28 cellular contexts compared by ENCODE assay signal in the genomic region with DNA sequence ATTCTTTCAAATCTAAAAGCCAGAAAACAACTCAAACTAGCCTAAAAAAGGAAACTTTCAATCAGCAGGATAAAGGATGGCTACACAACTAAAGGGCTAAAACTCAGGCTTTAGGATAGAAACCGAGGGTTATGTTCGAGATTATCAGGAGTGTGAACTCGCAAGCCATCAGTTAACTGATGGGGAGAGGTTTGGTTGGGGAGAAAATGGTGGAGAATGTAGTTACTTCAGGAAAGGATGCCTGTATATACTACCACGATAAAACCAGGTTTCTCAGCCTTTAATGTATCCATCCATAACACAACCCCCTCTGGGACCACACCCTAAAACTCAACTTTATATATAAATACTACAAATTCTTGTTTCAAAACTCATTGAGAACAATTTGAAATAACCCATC. TPM values are rescaled to one million over a fixed set of nuclear protein-coding genes. Genes with fewer than 3 reads are reported as not detected.
DNase-seq lines count a peak whose midpoint lies in the region; ATAC-seq and TF ChIP-seq lines count a peak whose summit lies in the region.
"Had no signal": no experiment of that assay in that cellular context is flagged by ENCODE, and none has a peak within 500 bp of the region (broad histone marks: within the 10 kb centered on the region; RNA-seq: fewer than 3 reads in every experiment).

No MANE protein-coding gene starts in this region.

- DNase-seq in activated T-cell treated with anti-CD3 and anti-CD28 coated beads, Interleukin-2, amount 50 U/mL, for 72 hours = no peak
- DNase-seq in activated T-cell treated with anti-CD3 and anti-CD28 coated beads for 4 hours (no peak), chondrocyte (ENCODE audit: low spot score) (no peak), nephron progenitor cell (no peak), substantia nigra (lab: John Stamatoyannopoulos, UW) (no peak), NCI-H2171 (lab: John Stamatoyannopoulos, UW) (no peak), foreskin melanocyte (no peak)
- DNase-seq: activated CD4-positive, alpha-beta T cell treated with anti-CD3 and anti-CD28 coated beads for 48 hours; activated naive CD4-positive, alpha-beta T cell treated with anti-CD3 and anti-CD28 coated beads, Interleukin-2, amount 10 ng/mL, durations not matched to agents 7 days and 5 days; DMS 273 treated with DMSO at 0.1 percent for 48 hours; GM23248; KBM-7; left ventricle myocardium superior; mucosa of descending colon; MV-4-11; NCI-H187 treated with DMSO at 0.1 percent for 48 hours; NCI-H226; NCI-H774; OCI-M1; SHP77; stimulated activated CD4-positive, alpha-beta T cell treated with anti-CD3 and anti-CD28 coated beads, Interleukin-12 subunit alpha, Interleukin-12 subunit beta, amount 100 ng/mL, for 4 hours; stimulated activated CD8-positive, alpha-beta memory T cell treated with anti-CD3 and anti-CD28 coated beads, Interleukin-4, amount 100 ng/mL, for 48 hours; T-cell had no signal

- no peaks in the 10 kb centered on the region for H3K9me3 Mint-ChIP-seq in activated T-cell treated with anti-CD3 and anti-CD28 coated beads, Interleukin-2, amount 50 U/mL, for 72 hours
- H3K9me3 Mint-ChIP-seq in IgD-negative memory B cell (no peaks in the 10 kb centered on the region), chondrocyte (ENCODE audit: low read depth) (no peaks in the 10 kb centered on the region), nephron progenitor cell (no peaks in the 10 kb centered on the region)
- H3K9me3 Mint-ChIP-seq: activated naive CD4-positive, alpha-beta T cell treated with anti-CD3 and anti-CD28 coated beads, Interleukin-2, amount 10 ng/mL, durations not matched to agents 7 days and 5 days; T-cell had no signal

- peaks cover 5% of the 10 kb centered on the region for H3K4me1 Mint-ChIP-seq in activated T-cell treated with anti-CD3 and anti-CD28 coated beads, Interleukin-2, amount 50 U/mL, for 72 hours (ENCODE audit: low read depth)
- peaks cover 0 to 2% (median 1%) of the 10 kb centered on the region in 3 donors for H3K4me1 Mint-ChIP-seq in IgD-negative memory B cell
- peaks cover 20% of the 10 kb centered on the region for H3K4me1 Mint-ChIP-seq in chondrocyte (ENCODE audit: low read depth)
- peaks cover 6% of the 10 kb centered on the region for H3K4me1 Mint-ChIP-seq in nephron progenitor cell

- no peaks in the 10 kb centered on the region for H3K27me3 Mint-ChIP-seq in activated T-cell treated with anti-CD3 and anti-CD28 coated beads, Interleukin-2, amount 50 U/mL, for 72 hours (ENCODE audit: low read depth)
- no peaks in the 10 kb centered on the region for H3K27me3 Mint-ChIP-seq in IgD-negative memory B cell
- no peaks in the 10 kb centered on the region for H3K27me3 Mint-ChIP-seq in chondrocyte (ENCODE audit: low read depth)
- H3K27me3 Mint-ChIP-seq in nephron progenitor cell (ENCODE audit: low read depth, poor library complexity) = no peaks in the 10 kb centered on the region
- H3K27me3 Mint-ChIP-seq: activated naive CD4-positive, alpha-beta T cell treated with anti-CD3 and anti-CD28 coated beads, Interleukin-2, amount 10 ng/mL, durations not matched to agents 7 days and 5 days; T-cell had no signal

- TF ChIP-seq CTCF in chondrocyte (IDR thresholded peaks at IDR 0.05) (no peak), nephron progenitor cell (IDR thresholded peaks at IDR 0.05) (no peak)

- ATAC-seq in activated T-cell treated with anti-CD3 and anti-CD28 coated beads, Interleukin-2, amount 50 U/mL, for 72 hours (replicated peaks in 1 of 2) = no peak
- ATAC-seq: left ventricle myocardium superior, mucosa of descending colon, T-cell had no signal

- H3K27ac ChIP-seq in substantia nigra (ENCODE audit: low read depth, low read length, poor library complexity, severe bottlenecking) = no peak overlapping the region
- H3K27ac ChIP-seq: BLaER1 treated with 17β-estradiol and CSF1 and Interleukin-3, amounts not matched to agents 10 nM and 100 nM; coronary artery; GM23248; right atrium auricular region; suprapubic skin had no signal

- H3K4me3 Mint-ChIP-seq in activated T-cell treated with anti-CD3 and anti-CD28 coated beads, Interleukin-2, amount 50 U/mL, for 72 hours = no peak overlapping the region
- H3K4me3 Mint-ChIP-seq in IgD-negative memory B cell (peak overlapping the region in 1 of 4 donors; percentile 7), chondrocyte (ENCODE audit: unreplicated experiment) (no peak overlapping the region), nephron progenitor cell (no peak overlapping the region)
- H3K4me3 Mint-ChIP-seq: activated naive CD4-positive, alpha-beta T cell treated with anti-CD3 and anti-CD28 coated beads, Interleukin-2, amount 10 ng/mL, durations not matched to agents 7 days and 5 days; T-cell had no signal

- peak overlapping the region; percentile 18 for H3K27ac Mint-ChIP-seq in activated T-cell treated with anti-CD3 and anti-CD28 coated beads, Interleukin-2, amount 50 U/mL, for 72 hours
- H3K27ac Mint-ChIP-seq in IgD-negative memory B cell = peak overlapping the region; percentile 21 to 73 (median 70)
- H3K27ac Mint-ChIP-seq in chondrocyte (ENCODE audit: unreplicated experiment) = peak overlapping the region; percentile 60
- peak overlapping the region; percentile 7 for H3K27ac Mint-ChIP-seq in nephron progenitor cell
- H3K27ac Mint-ChIP-seq: activated naive CD4-positive, alpha-beta T cell treated with anti-CD3 and anti-CD28 coated beads, Interleukin-2, amount 10 ng/mL, durations not matched to agents 7 days and 5 days; T-cell had no signal

- peaks cover 2 to 37% of the 10 kb centered on the region in 2 donors for H3K36me3 Mint-ChIP-seq in activated T-cell treated with anti-CD3 and anti-CD28 coated beads, Interleukin-2, amount 50 U/mL, for 72 hours (ENCODE audit: insufficient read depth in 2 of 2)
- H3K36me3 Mint-ChIP-seq in IgD-negative memory B cell (peaks cover 11% of the 10 kb centered on the region), chondrocyte (ENCODE audit: low read depth) (peaks cover 32% of the 10 kb centered on the region), nephron progenitor cell (ENCODE audit: low read depth) (peaks cover 66% of the 10 kb centered on the region)

RNA-seq across cellular contexts. Expression of a gene that starts 22.2 kb away (rescaled TPM):
- total RNA-seq in activated T-cell treated with anti-CD3 and anti-CD28 coated beads, Interleukin-2, amount 50 U/mL, for 72 hours = 100 to 1,000 TPM; 215 to 233 TPM
- polyA plus RNA-seq in IgD-negative memory B cell = 358 TPM
- 75.7 to 117 TPM (median 85.8 TPM) in 3 replicates for total RNA-seq in chondrocyte

Comparison
In these comparisons a context has a peak if more than half of its experiments do, and no peak if none do; other contexts are left out.
1. H3K27ac Mint-ChIP-seq: peak in every context shown above with its lines; median percentile 70 in IgD-negative memory B cell; 60 in chondrocyte; 18 in activated T-cell treated with anti-CD3 and anti-CD28 coated beads, Interleukin-2, amount 50 U/mL, for 72 hours; 7 in nephron progenitor cell.